ENCODE assay signal across 28 cellular contexts in the genomic region with DNA sequence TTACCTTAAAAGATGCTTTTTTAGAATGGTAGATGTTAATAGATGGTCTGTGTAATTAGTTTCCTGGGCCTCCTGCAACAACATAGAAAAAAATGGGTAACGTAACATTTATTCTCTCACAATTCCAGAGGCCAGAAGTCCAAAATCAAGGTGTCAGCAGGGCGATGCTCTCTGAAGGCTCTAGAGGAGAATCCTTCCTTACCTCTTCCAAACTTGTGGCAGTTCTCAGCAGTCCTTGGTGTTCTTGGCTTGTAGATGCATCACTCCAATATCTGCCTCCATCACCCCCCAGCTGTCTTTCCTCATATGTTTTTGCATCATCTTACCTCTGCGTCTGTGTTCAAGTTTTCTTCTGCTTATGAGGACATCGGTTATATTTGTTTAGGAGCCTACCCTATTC.
"Had no signal": no experiment of that assay in that cellular context is flagged by ENCODE, and none has a peak within 500 bp of the region (broad histone marks: within the 10 kb centered on the region; RNA-seq: fewer than 3 reads in every experiment).

No MANE protein-coding gene starts in this region.

- H3K27me3 Mint-ChIP-seq: activated CD4-positive, alpha-beta memory T cell treated with anti-CD3 and anti-CD28 coated beads, Interleukin-2, amount 10 ng/mL, durations not matched to agents 7 days and 5 days; activated CD4-positive, alpha-beta T cell treated with anti-CD3 and anti-CD28 coated beads, Interleukin-2, amount 10 ng/mL, durations not matched to agents 7 days and 5 days; activated naive CD8-positive, alpha-beta T cell; activated T-cell treated with anti-CD3 and anti-CD28 coated beads, Interleukin-2, amount 50 U/mL, for 24 hours; activated T-helper 17 cell treated with anti-CD3 and anti-CD28 coated beads, Interleukin-2, amount 50 U/mL, for 72 hours had no signal

- H3K9me3 ChIP-seq: esophagus squamous epithelium had no signal

- H3K27ac Mint-ChIP-seq: activated CD4-positive, alpha-beta memory T cell treated with anti-CD3 and anti-CD28 coated beads, Interleukin-2, amount 10 ng/mL, durations not matched to agents 7 days and 5 days; activated CD4-positive, alpha-beta T cell treated with anti-CD3 and anti-CD28 coated beads, Interleukin-2, amount 10 ng/mL, durations not matched to agents 7 days and 5 days; activated naive CD8-positive, alpha-beta T cell; activated T-cell treated with anti-CD3 and anti-CD28 coated beads, Interleukin-2, amount 50 U/mL, for 24 hours; activated T-helper 17 cell treated with anti-CD3 and anti-CD28 coated beads, Interleukin-2, amount 50 U/mL, for 72 hours had no signal

- H3K27ac ChIP-seq: brain microvascular endothelial cell, epithelial cell of prostate, esophagus squamous epithelium had no signal

- H3K27me3 ChIP-seq: brain microvascular endothelial cell, esophagus squamous epithelium had no signal

- DNase-seq: activated CD4-positive, alpha-beta memory T cell treated with anti-CD3 and anti-CD28 coated beads, Interleukin-2, amount 10 ng/mL, durations not matched to agents 7 days and 5 days; activated CD4-positive, alpha-beta T cell treated with anti-CD3 and anti-CD28 coated beads for 1 hour; activated CD4-positive, alpha-beta T cell treated with anti-CD3 and anti-CD28 coated beads for 4 hours; activated CD4-positive, alpha-beta T cell treated with anti-CD3 and anti-CD28 coated beads, Interleukin-2, amount 10 ng/mL, durations not matched to agents 7 days and 5 days; activated CD4-positive, alpha-beta T cell treated with anti-CD3 and anti-CD28 coated beads, Interleukin-2, amount 50 U/mL, for 4 hours; activated CD8-positive, alpha-beta memory T cell treated with anti-CD3 and anti-CD28 coated beads, Interleukin-2, amount 50 U/mL, for 48 hours; activated effector memory CD4-positive, alpha-beta T cell treated with Interleukin-2 at 50 U/mL for 16 hours; activated gamma-delta T cell treated with Interleukin-2 at 50 U/mL for 16 hours; activated naive CD4-positive, alpha-beta T cell treated with anti-CD3 and anti-CD28 coated beads, Interleukin-2, amount 50 U/mL, for 16 hours; activated naive CD4-positive, alpha-beta T cell treated with Interleukin-2 at 50 U/mL for 16 hours; activated T-cell treated with anti-CD3 and anti-CD28 coated beads for 4 hours; activated T-cell treated with anti-CD3 and anti-CD28 coated beads, Interleukin-2, amount 50 U/mL, for 24 hours; amniotic stem cell; anterior cingulate cortex; brain microvascular endothelial cell; caudate nucleus; cortex of kidney; effector CD8-positive, alpha-beta T cell; esophagus squamous epithelium; foreskin melanocyte; head of caudate nucleus; hippocampal formation; T-helper 2 cell had no signal

- H3K4me1 Mint-ChIP-seq: activated CD4-positive, alpha-beta memory T cell treated with anti-CD3 and anti-CD28 coated beads, Interleukin-2, amount 10 ng/mL, durations not matched to agents 7 days and 5 days; activated CD4-positive, alpha-beta T cell treated with anti-CD3 and anti-CD28 coated beads, Interleukin-2, amount 10 ng/mL, durations not matched to agents 7 days and 5 days; activated T-helper 17 cell treated with anti-CD3 and anti-CD28 coated beads, Interleukin-2, amount 50 U/mL, for 72 hours had no signal

- FAIRE-seq: colon, endothelial cell of umbilical vein had no signal

- H3K36me3 ChIP-seq: brain microvascular endothelial cell had no signal

- H3K4me3 Mint-ChIP-seq: activated CD4-positive, alpha-beta memory T cell treated with anti-CD3 and anti-CD28 coated beads, Interleukin-2, amount 10 ng/mL, durations not matched to agents 7 days and 5 days; activated CD4-positive, alpha-beta T cell treated with anti-CD3 and anti-CD28 coated beads, Interleukin-2, amount 10 ng/mL, durations not matched to agents 7 days and 5 days; activated naive CD8-positive, alpha-beta T cell; activated T-cell treated with anti-CD3 and anti-CD28 coated beads, Interleukin-2, amount 50 U/mL, for 24 hours; activated T-helper 17 cell treated with anti-CD3 and anti-CD28 coated beads, Interleukin-2, amount 50 U/mL, for 72 hours had no signal

- H3K9me3 Mint-ChIP-seq: activated CD4-positive, alpha-beta memory T cell treated with anti-CD3 and anti-CD28 coated beads, Interleukin-2, amount 10 ng/mL, durations not matched to agents 7 days and 5 days; activated CD4-positive, alpha-beta T cell treated with anti-CD3 and anti-CD28 coated beads, Interleukin-2, amount 10 ng/mL, durations not matched to agents 7 days and 5 days; activated T-cell treated with anti-CD3 and anti-CD28 coated beads, Interleukin-2, amount 50 U/mL, for 24 hours; activated T-helper 17 cell treated with anti-CD3 and anti-CD28 coated beads, Interleukin-2, amount 50 U/mL, for 72 hours had no signal

- H3K4me3 ChIP-seq: esophagus squamous epithelium had no signal

- ATAC-seq: activated T-helper 17 cell treated with anti-CD3 and anti-CD28 coated beads, Interleukin-2, amount 50 U/mL, for 72 hours had no signal
